ENCODE assay signal across 1 cellular context in the genomic region with DNA sequence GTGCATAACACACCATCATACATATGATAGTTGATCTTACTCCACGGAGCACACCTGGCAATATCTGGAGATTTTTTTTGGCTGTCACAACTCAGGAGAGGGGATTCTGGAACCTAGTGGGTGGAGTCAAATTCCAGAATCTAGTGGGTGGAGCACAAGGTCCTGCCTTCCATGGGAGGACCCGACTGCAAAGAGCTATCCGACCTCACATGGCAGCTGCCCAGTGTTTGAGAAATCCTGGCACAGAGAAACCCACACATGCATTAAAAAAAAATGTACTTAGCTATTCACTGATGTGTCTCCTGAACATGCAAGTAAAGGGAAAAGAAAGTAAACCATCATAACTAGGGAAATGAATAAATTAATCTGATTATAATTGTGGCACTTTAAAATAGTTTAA.
TF ChIP-seq lines count a peak whose summit lies in the region.

No MANE protein-coding gene starts in this region.

TF ChIP-seq in HepG2, 621 proteins besides CTCF, POLR2A, EP300 and RAD21:
- TF ChIP-seq XBP1 (CRISPR knock-in tag; IDR thresholded peaks at IDR 0.05) (no peak), ZNF367 (CRISPR knock-in tag; IDR thresholded peaks at IDR 0.05; ENCODE audit: borderline replicate concordance) (no peak), ONECUT2 (CRISPR knock-in tag; IDR thresholded peaks at IDR 0.05) (no peak)
